Comparison of ENCODE assay signal across 1 cellular context in the genomic region with DNA sequence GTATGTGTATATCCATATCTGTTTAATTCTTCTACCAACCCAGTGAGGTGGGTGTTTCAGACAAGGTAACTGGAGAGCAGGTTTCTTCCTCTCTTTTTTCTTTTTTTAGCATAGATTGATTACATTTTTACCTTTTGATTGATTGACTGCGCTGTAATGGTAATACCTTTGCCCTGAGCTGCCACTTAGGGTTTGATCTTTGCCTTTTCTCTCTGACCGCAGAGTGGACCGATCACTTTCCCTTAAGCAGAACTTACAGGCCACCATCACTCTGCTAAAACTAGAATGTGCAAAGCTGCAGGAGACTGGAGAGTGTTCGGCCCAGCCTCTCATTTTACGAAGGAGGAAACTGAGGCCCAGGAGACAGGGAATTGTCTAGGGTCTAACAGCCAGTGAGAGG.
TF ChIP-seq lines count a peak whose summit lies in the region.

No MANE protein-coding gene starts in this region.

TF ChIP-seq in K562, 482 proteins besides CTCF, POLR2A, EP300 and RAD21:
- no peak for TF ChIP-seq TFE3 (CRISPR knock-in tag; IDR thresholded peaks at IDR 0.05)
- no peak for TF ChIP-seq HLTF (IDR thresholded peaks at IDR 0.05)
- TF ChIP-seq THRB (CRISPR knock-in tag; conservative IDR thresholded peaks at IDR 0.05), result no peak
- no peak for TF ChIP-seq ZNF57 (CRISPR knock-in tag; IDR thresholded peaks at IDR 0.05)
- TF ChIP-seq ZBTB33 (CRISPR knock-in tag; IDR thresholded peaks at IDR 0.05), result no peak
- TF ChIP-seq ZNF277 (CRISPR knock-in tag; IDR thresholded peaks at IDR 0.05; ENCODE audit: borderline replicate concordance), result no peak
- TF ChIP-seq, protein P1, sequence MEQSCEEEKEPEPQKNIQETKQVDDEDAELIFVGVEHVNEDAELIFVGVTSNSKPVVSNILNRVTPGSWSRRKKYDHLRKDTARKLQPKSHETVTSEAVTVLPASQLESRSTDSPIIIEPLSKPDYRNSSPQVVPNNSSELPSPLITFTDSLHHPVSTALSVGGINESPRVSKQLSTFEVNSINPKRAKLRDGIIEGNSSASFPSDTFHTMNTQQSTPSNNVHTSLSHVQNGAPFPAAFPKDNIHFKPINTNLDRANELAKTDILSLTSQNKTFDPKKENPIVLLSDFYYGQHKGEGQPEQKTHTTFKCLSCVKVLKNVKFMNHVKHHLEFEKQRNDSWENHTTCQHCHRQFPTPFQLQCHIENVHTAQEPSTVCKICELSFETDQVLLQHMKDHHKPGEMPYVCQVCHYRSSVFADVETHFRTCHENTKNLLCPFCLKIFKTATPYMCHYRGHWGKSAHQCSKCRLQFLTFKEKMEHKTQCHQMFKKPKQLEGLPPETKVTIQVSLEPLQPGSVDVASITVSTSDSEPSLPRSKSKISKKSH (CRISPR knock-in tag; IDR thresholded peaks at IDR 0.05), result no peak
- TF ChIP-seq NR2C1 (IDR thresholded peaks at IDR 0.05), result no peak
- TF ChIP-seq NR2C1 (tag; IDR thresholded peaks at IDR 0.05), result no peak
- TF ChIP-seq SIN3B (IDR thresholded peaks at IDR 0.05; ENCODE audit: low read depth), result no peak
- no peak for TF ChIP-seq NFE2L1 (tag; IDR thresholded peaks at IDR 0.05; ENCODE audit: borderline replicate concordance, low read depth)
- TF ChIP-seq SRSF9 (IDR thresholded peaks at IDR 0.05; ENCODE audit: borderline replicate concordance, low read depth, low read length), result no peak
- no peak for TF ChIP-seq AFF1 (IDR thresholded peaks at IDR 0.05; ENCODE audit: low read depth in 1 of 2, partially characterized antibody in 2 of 2)
- TF ChIP-seq, protein P2, sequence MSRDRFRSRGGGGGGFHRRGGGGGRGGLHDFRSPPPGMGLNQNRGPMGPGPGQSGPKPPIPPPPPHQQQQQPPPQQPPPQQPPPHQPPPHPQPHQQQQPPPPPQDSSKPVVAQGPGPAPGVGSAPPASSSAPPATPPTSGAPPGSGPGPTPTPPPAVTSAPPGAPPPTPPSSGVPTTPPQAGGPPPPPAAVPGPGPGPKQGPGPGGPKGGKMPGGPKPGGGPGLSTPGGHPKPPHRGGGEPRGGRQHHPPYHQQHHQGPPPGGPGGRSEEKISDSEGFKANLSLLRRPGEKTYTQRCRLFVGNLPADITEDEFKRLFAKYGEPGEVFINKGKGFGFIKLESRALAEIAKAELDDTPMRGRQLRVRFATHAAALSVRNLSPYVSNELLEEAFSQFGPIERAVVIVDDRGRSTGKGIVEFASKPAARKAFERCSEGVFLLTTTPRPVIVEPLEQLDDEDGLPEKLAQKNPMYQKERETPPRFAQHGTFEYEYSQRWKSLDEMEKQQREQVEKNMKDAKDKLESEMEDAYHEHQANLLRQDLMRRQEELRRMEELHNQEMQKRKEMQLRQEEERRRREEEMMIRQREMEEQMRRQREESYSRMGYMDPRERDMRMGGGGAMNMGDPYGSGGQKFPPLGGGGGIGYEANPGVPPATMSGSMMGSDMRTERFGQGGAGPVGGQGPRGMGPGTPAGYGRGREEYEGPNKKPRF (IDR thresholded peaks at IDR 0.05; ENCODE audit: low read depth, low read length), result no peak
TF ChIP-seq in K562: peak in this region for 0.
